ENCODE assay signal across 9 cellular contexts in genomic region chr11:67607507-67607906, GRCh38. TPM values are rescaled to one million over a fixed set of nuclear protein-coding genes. Genes with fewer than 3 reads are reported as not detected.
DNase-seq lines count a peak whose midpoint lies in the region; TF ChIP-seq lines count a peak whose summit lies in the region.
"Had no signal": no experiment of that assay in that cellular context is flagged by ENCODE, and none has a peak within 500 bp of the region (broad histone marks: within the 10 kb centered on the region; RNA-seq: fewer than 3 reads in every experiment).

No MANE protein-coding gene starts in this region.

- H3K4me2 ChIP-seq in DOHH2 (ENCODE audit: low read length): peak overlapping the region; percentile 87

- peaks cover 41% of the 10 kb centered on the region for H3K36me3 ChIP-seq in DOHH2 (ENCODE audit: control insufficient read depth, low read length)
- peaks cover 7% of the 10 kb centered on the region for H3K36me3 ChIP-seq in SJCRH30

- H3K9me2 ChIP-seq in DOHH2 (replicated peaks; ENCODE audit: control insufficient read depth, low read length): no peaks in the 10 kb centered on the region

- no peaks in the 10 kb centered on the region for H3K9me3 ChIP-seq in DOHH2 (ENCODE audit: control insufficient read depth, insufficient read depth, low read length)
- no peaks in the 10 kb centered on the region for H3K9me3 ChIP-seq in SJCRH30 (replicated peaks)

- H3K27me3 ChIP-seq in DOHH2 (ENCODE audit: control insufficient read depth, low read length) (no peaks in the 10 kb centered on the region), SJCRH30 (0 out of 2 replicates have a peak, but pooled peaks cover 5% of the 10 kb centered on the region)

- no peaks in the 10 kb centered on the region for H3F3A ChIP-seq in DOHH2 (ENCODE audit: control insufficient read depth, insufficient read depth)

- H4K20me1 ChIP-seq in DOHH2 (ENCODE audit: control insufficient read depth, insufficient read depth, low read depth, low read length): no peaks in the 10 kb centered on the region

- TF ChIP-seq CTCF in DOHH2 (IDR thresholded peaks at IDR 0.05; ENCODE audit: low read depth, low read length, poor library complexity, severe bottlenecking): no peak
- no peak for TF ChIP-seq CTCF in fibroblast of mammary gland (conservative IDR thresholded peaks at IDR 0.05; ENCODE audit: control insufficient read depth, insufficient read depth, low read depth, low read length)
- TF ChIP-seq CTCF in progenitor cell of endocrine pancreas (IDR thresholded peaks at IDR 0.05; ENCODE audit: unreplicated experiment): no peak

- peaks cover 6% of the 10 kb centered on the region for H3K27me3 Mint-ChIP-seq in progenitor cell of endocrine pancreas

- H3K36me3 Mint-ChIP-seq in progenitor cell of endocrine pancreas (ENCODE audit: insufficient read depth): peaks cover 5% of the 10 kb centered on the region

- H3K4me3 Mint-ChIP-seq in progenitor cell of endocrine pancreas (ENCODE audit: low read depth): peak overlapping the region; percentile 90

- H3K4me1 ChIP-seq in DOHH2 (ENCODE audit: control insufficient read depth, low read length) (peaks cover 22% of the 10 kb centered on the region), SJCRH30 (no peaks in the 10 kb centered on the region)

- H3K27ac ChIP-seq in DOHH2 (ENCODE audit: low read depth, low read length) (no peak overlapping the region), SJCRH30 (no peak overlapping the region)

- H3K4me1 Mint-ChIP-seq in progenitor cell of endocrine pancreas (ENCODE audit: low read depth): peaks cover 14% of the 10 kb centered on the region

- DNase-seq in SJCRH30 (no peak), fibroblast of mammary gland (ENCODE audit: low read depth) (no peak), progenitor cell of endocrine pancreas (ENCODE audit: low spot score, unreplicated experiment) (no peak), SHP77 (lab: John Stamatoyannopoulos, UW) (no peak), LoVo (ENCODE audit: low spot score) (no peak), NCI-H524 treated with DMSO at 0.1 percent for 48 hours (lab: John Stamatoyannopoulos, UW) (no peak)
- no peak for DNase-seq in activated CD4-positive, CD25-positive, alpha-beta regulatory T cell treated with anti-CD3 and anti-CD28 coated beads, Interleukin-2, amount 50 U/mL, for 72 hours
- DNase-seq: kidney glomerular epithelial cell had no signal

- peaks cover 5% of the 10 kb centered on the region for H3K9me3 Mint-ChIP-seq in progenitor cell of endocrine pancreas (ENCODE audit: low read depth)

- peaks cover 25% of the 10 kb centered on the region for H3K79me2 ChIP-seq in DOHH2 (ENCODE audit: control insufficient read depth, low read length)

- H3K27ac Mint-ChIP-seq in progenitor cell of endocrine pancreas: peak overlapping the region; percentile 82

- H3K4me3 ChIP-seq in DOHH2 (ENCODE audit: low read length): peak overlapping the region; percentile 88
- peak overlapping the region; percentile 99 for H3K4me3 ChIP-seq in SJCRH30
- H3K4me3 ChIP-seq in fibroblast of mammary gland (ENCODE audit: control insufficient read depth, low read depth, low read length): peak overlapping the region; percentile 93

RNA-seq across cellular contexts. Expression of gene NDUFV1, which starts 0.8 kb away (rescaled TPM):
- total RNA-seq in SJCRH30 (2014; rRNA removed; shearing (Covaris generic)): 116 and 137 TPM in 2 replicates
- 137 and 150 TPM in 2 replicates for total RNA-seq in progenitor cell of endocrine pancreas

RNA-seq across cellular contexts. Expression of gene NUDT8, which starts 22.2 kb away (rescaled TPM):
- total RNA-seq in SJCRH30 (2014; rRNA removed; shearing (Covaris generic)): 0.76 and 2.4 TPM in 2 replicates
- 5.1 and 6.3 TPM in 2 replicates for total RNA-seq in progenitor cell of endocrine pancreas

RNA-seq across cellular contexts. Expression of gene GSTP1, which starts 23.9 kb away (rescaled TPM):
- total RNA-seq in SJCRH30 (2014; rRNA removed; shearing (Covaris generic)): 192 and 275 TPM in 2 replicates
- total RNA-seq in progenitor cell of endocrine pancreas: 978 and 982 TPM in 2 replicates

RNA-seq across cellular contexts. Expression of gene TBX10, which starts 32.1 kb away (rescaled TPM):
- total RNA-seq in SJCRH30 (2014; rRNA removed; shearing (Covaris generic)): not detected in 2 replicates
- total RNA-seq in progenitor cell of endocrine pancreas: not detected in 2 replicates

RNA-seq across cellular contexts. Expression of gene ACY3, which starts 43.0 kb away (rescaled TPM):
- total RNA-seq in SJCRH30 (2014; rRNA removed; shearing (Covaris generic)): 0.18 TPM in 1 of 2 replicates, not detected in the other
- total RNA-seq in progenitor cell of endocrine pancreas: 3.0 and 3.4 TPM in 2 replicates
